ENCODE assay signal across 1 cellular context in genomic region chr2:9974344-9974743, GRCh38.
TF ChIP-seq lines count a peak whose summit lies in the region.

No MANE protein-coding gene starts in this region.

TF ChIP-seq in IMR-90, 13 proteins besides CTCF, POLR2A, EP300 and RAD21 (continued from another document):
- TF ChIP-seq USF2 (IDR thresholded peaks at IDR 0.05; ENCODE audit: low read depth, low read length) (no peak), MXI1 (IDR thresholded peaks at IDR 0.05; ENCODE audit: borderline replicate concordance, low read depth, low read length) (no peak), CEBPB (IDR thresholded peaks at IDR 0.05; ENCODE audit: low read depth, low read length) (no peak), RCOR1 (IDR thresholded peaks at IDR 0.05; ENCODE audit: insufficient replicate concordance, low read length) (no peak), SMC3 (IDR thresholded peaks at IDR 0.05; ENCODE audit: low read depth, low read length) (no peak)
- TF ChIP-seq, protein P1, sequence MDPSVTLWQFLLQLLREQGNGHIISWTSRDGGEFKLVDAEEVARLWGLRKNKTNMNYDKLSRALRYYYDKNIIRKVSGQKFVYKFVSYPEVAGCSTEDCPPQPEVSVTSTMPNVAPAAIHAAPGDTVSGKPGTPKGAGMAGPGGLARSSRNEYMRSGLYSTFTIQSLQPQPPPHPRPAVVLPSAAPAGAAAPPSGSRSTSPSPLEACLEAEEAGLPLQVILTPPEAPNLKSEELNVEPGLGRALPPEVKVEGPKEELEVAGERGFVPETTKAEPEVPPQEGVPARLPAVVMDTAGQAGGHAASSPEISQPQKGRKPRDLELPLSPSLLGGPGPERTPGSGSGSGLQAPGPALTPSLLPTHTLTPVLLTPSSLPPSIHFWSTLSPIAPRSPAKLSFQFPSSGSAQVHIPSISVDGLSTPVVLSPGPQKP (IDR thresholded peaks at IDR 0.05; ENCODE audit: borderline replicate concordance, low read depth, low read length) = no peak
